Comparison of ENCODE assay signal across 17 cellular contexts in genomic region chr9:136268776-136269175, GRCh38. TPM values are rescaled to one million over a fixed set of nuclear protein-coding genes. Genes with fewer than 3 reads are reported as not detected.
"Had no signal": no experiment of that assay in that cellular context is flagged by ENCODE, and none has a peak within 500 bp of the region (broad histone marks: within the 10 kb centered on the region; RNA-seq: fewer than 3 reads in every experiment).

No MANE protein-coding gene starts in this region.

- DNase-seq: activated CD4-positive, alpha-beta T cell treated with anti-CD3 and anti-CD28 coated beads, Interleukin-2, amount 50 U/mL, for 4 hours; activated naive CD4-positive, alpha-beta T cell; brain microvascular endothelial cell; cerebellar nuclear complex; effector CD8-positive, alpha-beta T cell; esophagus squamous epithelium; mesenchymal stem cell; naive thymus-derived CD4-positive, alpha-beta T cell; stimulated activated CD4-positive, alpha-beta T cell treated with anti-CD3 and anti-CD28 coated beads, Interleukin-12 subunit alpha, Interleukin-12 subunit beta, amount 100 ng/mL, for 4 hours; stimulated activated CD4-positive, alpha-beta T cell treated with anti-CD3 and anti-CD28 coated beads, Interleukin-1b, Interleukin-23, amount 100 ng/mL, for 48 hours; stimulated activated CD8-positive, alpha-beta memory T cell treated with anti-CD3 and anti-CD28 coated beads, Interleukin-4, amount 100 ng/mL, for 48 hours; stimulated activated naive CD4-positive, alpha-beta T cell treated with Interleukin-2 at 50 U/mL for 16 hours; T-helper 2 cell; tibial artery had no signal

- H3K9me3 Mint-ChIP-seq: activated T-helper 17 cell treated with anti-CD3 and anti-CD28 coated beads, Interleukin-2, amount 50 U/mL, for 72 hours; naive thymus-derived CD4-positive, alpha-beta T cell had no signal

- ATAC-seq: activated T-helper 17 cell treated with anti-CD3 and anti-CD28 coated beads, Interleukin-2, amount 50 U/mL, for 72 hours; naive thymus-derived CD4-positive, alpha-beta T cell had no signal

- H3K36me3 Mint-ChIP-seq: naive thymus-derived CD4-positive, alpha-beta T cell had no signal

- H3K27ac Mint-ChIP-seq: activated T-helper 17 cell treated with anti-CD3 and anti-CD28 coated beads, Interleukin-2, amount 50 U/mL, for 72 hours had no signal

- H3K4me1 Mint-ChIP-seq: activated T-helper 17 cell treated with anti-CD3 and anti-CD28 coated beads, Interleukin-2, amount 50 U/mL, for 72 hours had no signal

RNA-seq across cellular contexts. Expression of gene CCDC187, which starts 35.1 kb away (rescaled TPM):
- total RNA-seq: esophagus squamous epithelium, renal cortical epithelial cell, subcutaneous adipose tissue had no signal
